Comparison of ENCODE assay signal across 21 cellular contexts in the genomic region with DNA sequence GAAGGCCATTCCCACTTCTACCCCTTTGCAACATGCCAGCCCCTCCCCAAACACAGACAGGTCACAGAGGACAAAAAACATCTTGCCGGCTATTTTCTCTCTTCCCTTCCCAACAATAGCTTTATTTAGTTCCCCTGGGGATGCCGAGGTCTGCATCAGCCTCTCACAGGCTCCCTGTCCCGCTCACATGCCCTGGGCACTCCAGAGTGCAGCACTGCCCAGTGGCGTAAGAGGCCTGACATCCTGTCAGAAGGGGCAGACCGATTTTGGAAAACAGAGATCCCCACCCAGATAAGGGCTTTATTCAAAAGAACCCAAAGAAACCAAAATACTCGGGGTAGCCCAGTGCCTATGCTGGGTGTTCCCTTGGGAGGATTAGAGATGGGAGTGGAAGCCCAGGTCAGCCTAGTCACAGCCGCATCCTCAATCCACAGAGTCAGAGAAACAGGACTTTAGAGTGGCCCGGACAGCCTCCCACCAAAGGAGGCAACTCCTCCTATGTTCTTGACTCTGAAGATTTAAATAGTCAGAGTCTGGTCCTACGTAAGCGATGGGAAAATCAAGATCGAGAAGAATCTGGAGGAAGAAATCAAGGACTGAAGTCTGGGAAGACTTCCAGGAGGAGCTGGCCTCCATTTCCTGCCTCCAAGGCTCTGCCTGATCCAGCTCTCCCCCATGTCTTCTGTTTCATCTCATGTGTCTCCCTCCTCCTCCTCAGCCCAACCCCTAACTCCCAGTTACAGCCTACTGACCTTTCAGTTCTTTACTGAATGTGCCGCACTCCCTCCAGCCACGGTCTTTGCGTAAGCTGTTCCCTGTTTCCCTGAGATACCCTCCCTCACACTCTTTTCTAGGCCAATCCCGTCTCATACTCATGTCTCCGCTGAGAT.
A peak's percentile ranks its signal among the peaks of the same experiment; 100 is the strongest.
DNase-seq lines count a peak whose midpoint lies in the region; ATAC-seq and TF ChIP-seq lines count a peak whose summit lies in the region.
"Had no signal": no experiment of that assay in that cellular context is flagged by ENCODE, and none has a peak within 500 bp of the region (broad histone marks: within the 10 kb centered on the region; RNA-seq: fewer than 3 reads in every experiment).

No MANE protein-coding gene starts in this region.

- H3K27me3 ChIP-seq in NT2/D1 (ENCODE audit: insufficient read depth, insufficient read length), result no peaks in the 10 kb centered on the region
- H3K27me3 ChIP-seq in right cardiac atrium (ENCODE audit: control insufficient read depth, insufficient read depth), result no peaks in the 10 kb centered on the region
- H3K27me3 ChIP-seq in spleen (replicated peaks in 1 of 7), result no peaks in the 10 kb centered on the region

- H3K9me3 ChIP-seq in NT2/D1 (ENCODE audit: insufficient read depth, low read length) (no peaks in the 10 kb centered on the region), right cardiac atrium (ENCODE audit: control insufficient read depth, low read length) (no peaks in the 10 kb centered on the region), spleen (no peaks in the 10 kb centered on the region)
- H3K9me3 ChIP-seq: lower lobe of right lung, thoracic aorta had no signal

- H3K4me1 ChIP-seq in NT2/D1 (ENCODE audit: insufficient read depth, insufficient read length) (peaks cover 4% of the 10 kb centered on the region), right cardiac atrium (ENCODE audit: control insufficient read depth, insufficient read depth, low read length) (peaks cover 3% of the 10 kb centered on the region), spleen (peaks cover 0 to 13% (median 4%) of the 10 kb centered on the region in 6 donors)
- H3K4me1 ChIP-seq: lower lobe of right lung had no signal

- TF ChIP-seq POLR2A in spleen (IDR thresholded peaks at IDR 0.05), result no peak

- no peak for TF ChIP-seq CTCF in spleen (IDR thresholded peaks at IDR 0.05 in 8 of 11, conservative IDR thresholded peaks at IDR 0.05 in 3 of 11)

- H3K36me3 ChIP-seq in NT2/D1 (ENCODE audit: insufficient read depth, insufficient read length, low read length), result no peaks in the 10 kb centered on the region
- H3K36me3 ChIP-seq in spleen, result no peaks in the 10 kb centered on the region
- H3K36me3 ChIP-seq: lower lobe of right lung, thoracic aorta had no signal

- ATAC-seq in esophagus mucosa, result peak; percentile 39
- ATAC-seq in right cardiac atrium, result peak; percentile 55 to 82
- no peak for ATAC-seq in GM21423 (IDR thresholded peaks at IDR 0.05; ENCODE audit: unreplicated experiment)
- ATAC-seq in GM18519 (IDR thresholded peaks at IDR 0.05; ENCODE audit: low FRiP score, unreplicated experiment), result no peak
- ATAC-seq: lower lobe of right lung had no signal

- 70% methylated on average over 16 of the region's 16 CpGs for WGBS in right cardiac atrium
- 66 to 84% (median 74%) methylated on average over 16 of the region's 16 CpGs for WGBS in spleen, 5 donors

- H3K27ac ChIP-seq in right cardiac atrium (ENCODE audit: low read length), result peak overlapping the region; percentile 30
- peak overlapping the region in 7 of 8 donors; percentile 65 to 74 (median 72) for H3K27ac ChIP-seq in spleen
- H3K27ac ChIP-seq: lower lobe of right lung, thoracic aorta had no signal

- H3K9ac ChIP-seq in NT2/D1 (ENCODE audit: insufficient read length, low read depth), result peak overlapping the region; percentile 10

- intact Hi-C loops in right cardiac atrium (cut with DNase I), result no loop called here
- intact Hi-C loops in spleen (cut with DNase I; ENCODE audit: low total_unique reads), result no loop called here

- DNase-seq in NT2/D1 (ENCODE audit: low read depth, low spot score) (no peak), right cardiac atrium (peak in 1 of 3 donors; percentile 61), spleen (peak; percentile 73), mucosa of gallbladder (ENCODE audit: low spot score) (no peak), EL (no peak)
- DNase-seq: activated CD4-positive, alpha-beta memory T cell treated with anti-CD3 and anti-CD28 coated beads, Interleukin-2, amount 10 ng/mL, durations not matched to agents 7 days and 5 days; activated gamma-delta T cell treated with Interleukin-2 at 50 U/mL for 16 hours; activated T-cell treated with anti-CD3 and anti-CD28 coated beads for 4 hours; caudate nucleus; CD4-positive, alpha-beta memory T cell; DMS53; immature natural killer cell; lower lobe of right lung; NCI-H2171; NCI-H69; occipital lobe; SIG-M5 had no signal

- H3K4me3 ChIP-seq in NT2/D1 (ENCODE audit: insufficient read length, low read depth) (no peak overlapping the region), right cardiac atrium (ENCODE audit: low read length) (no peak overlapping the region), spleen (no peak overlapping the region)
- H3K4me3 ChIP-seq: lower lobe of right lung, thoracic aorta had no signal

Comparison
In these comparisons a context has a peak if more than half of its experiments do, and no peak if none do; other contexts are left out.
1. ATAC-seq: peak in esophagus mucosa (single experiment) and right cardiac atrium (2 of 2); none in GM21423 (single experiment) and GM18519 (single experiment).